Comparison of ENCODE assay signal across 8 cellular contexts in genomic region chr20:47357296-47358051, GRCh38. TPM values are rescaled to one million over a fixed set of nuclear protein-coding genes. Genes with fewer than 3 reads are reported as not detected.
DNase-seq lines count a peak whose midpoint lies in the region; ATAC-seq lines count a peak whose summit lies in the region.

No MANE protein-coding gene starts in this region.

- ATAC-seq in GM18867 (IDR thresholded peaks at IDR 0.05; ENCODE audit: unreplicated experiment) (peak; percentile 48), HG03159 (IDR thresholded peaks at IDR 0.05; ENCODE audit: unreplicated experiment) (peak; percentile 41)

- peak overlapping the region; percentile 23 for H3K4me3 ChIP-seq in effector memory CD4-positive, alpha-beta T cell (ENCODE audit: insufficient read depth, low read depth, low read length, poor library complexity, severe bottlenecking)

- peaks cover 1% of the 10 kb centered on the region for H3K27me3 Mint-ChIP-seq in activated CD4-positive, alpha-beta memory T cell treated with anti-CD3 and anti-CD28 coated beads, Interleukin-2, amount 10 ng/mL, durations not matched to agents 7 days and 5 days

- H3K4me3 Mint-ChIP-seq in activated CD4-positive, alpha-beta memory T cell treated with anti-CD3 and anti-CD28 coated beads, Interleukin-2, amount 10 ng/mL, durations not matched to agents 7 days and 5 days, result peak overlapping the region; percentile 81

- no peaks in the 10 kb centered on the region for H3K9me3 Mint-ChIP-seq in activated CD4-positive, alpha-beta memory T cell treated with anti-CD3 and anti-CD28 coated beads, Interleukin-2, amount 10 ng/mL, durations not matched to agents 7 days and 5 days

- POLR2A ChIA-PET in activated CD4-positive, alpha-beta memory T cell treated with anti-CD3 and anti-CD28 coated beads, Interleukin-2, amount 10 ng/mL, durations not matched to agents 7 days and 5 days (lab: Charles Lee), result interaction anchor here (1.0 to 7.0 kb wide), 17 partner anchors 8 to 1688 kb away, joined by 3 to 53 read pairs (median 6); partner anchors contain the start of genes CSE1L and NCOA3

- H3K36me3 Mint-ChIP-seq in activated CD4-positive, alpha-beta memory T cell treated with anti-CD3 and anti-CD28 coated beads, Interleukin-2, amount 10 ng/mL, durations not matched to agents 7 days and 5 days (ENCODE audit: low read depth), result peaks cover 12% of the 10 kb centered on the region

- no peaks in the 10 kb centered on the region for H3K27me3 ChIP-seq in effector memory CD4-positive, alpha-beta T cell (replicated peaks; ENCODE audit: control insufficient read depth, insufficient read depth, low read length, poor library complexity, severe bottlenecking)

- peaks cover 25% of the 10 kb centered on the region for H3K4me1 Mint-ChIP-seq in activated CD4-positive, alpha-beta memory T cell treated with anti-CD3 and anti-CD28 coated beads, Interleukin-2, amount 10 ng/mL, durations not matched to agents 7 days and 5 days

- H3K27ac ChIP-seq in effector memory CD4-positive, alpha-beta T cell (ENCODE audit: insufficient read depth, low read length, poor library complexity, severe bottlenecking), result peak overlapping the region; percentile 84

- DNase-seq in A172 (ENCODE audit: low spot score), result peak; percentile 76
- DNase-seq in NCI-H524 (lab: John Stamatoyannopoulos, UW), result peak; percentile 85 to 89
- peak; percentile 65 for DNase-seq in activated CD4-positive, alpha-beta memory T cell treated with anti-CD3 and anti-CD28 coated beads, Interleukin-2, amount 10 ng/mL, durations not matched to agents 7 days and 5 days
- DNase-seq in effector memory CD4-positive, alpha-beta T cell, result peak; percentile 29 to 44 (median 44)
- peak; percentile 93 for DNase-seq in mesenteric fat pad (ENCODE audit: low spot score)
- peak; percentile 26 for DNase-seq in stimulated activated CD8-positive, alpha-beta memory T cell treated with anti-CD3 and anti-CD28 coated beads, Interleukin-12 subunit alpha, Interleukin-12 subunit beta, amount 100 ng/mL, for 4 hours (ENCODE audit: low read depth)

- H3K27ac Mint-ChIP-seq in activated CD4-positive, alpha-beta memory T cell treated with anti-CD3 and anti-CD28 coated beads, Interleukin-2, amount 10 ng/mL, durations not matched to agents 7 days and 5 days, result peak overlapping the region; percentile 94

- peaks cover 41% of the 10 kb centered on the region for H3K4me1 ChIP-seq in effector memory CD4-positive, alpha-beta T cell (ENCODE audit: control insufficient read depth, insufficient read depth, low read length, poor library complexity, severe bottlenecking)

- H3K9me3 ChIP-seq in effector memory CD4-positive, alpha-beta T cell (ENCODE audit: control insufficient read depth, low read length), result no peaks in the 10 kb centered on the region

- CTCF ChIA-PET in activated CD4-positive, alpha-beta memory T cell treated with anti-CD3 and anti-CD28 coated beads, Interleukin-2, amount 10 ng/mL, durations not matched to agents 7 days and 5 days (lab: Charles Lee), result interaction anchor here (0.5 to 7.0 kb wide), 8 partner anchors 23 to 307 kb away, joined by 3 to 59 read pairs (median 6); partner anchors contain the start of gene NCOA3

- no peaks in the 10 kb centered on the region for H3K36me3 ChIP-seq in effector memory CD4-positive, alpha-beta T cell (ENCODE audit: control insufficient read depth, insufficient read depth, low read length)

RNA-seq across cellular contexts. Expression of gene ZMYND8, which starts 1.0 kb away (rescaled TPM):
- total RNA-seq in A172 (2014; rRNA removed; shearing (Covaris generic)), result 19.6 and 22.1 TPM in 2 replicates
- 10 to 100 TPM; 37.8 to 44.2 TPM for total RNA-seq in activated CD4-positive, alpha-beta memory T cell treated with anti-CD3 and anti-CD28 coated beads, Interleukin-2, amount 10 ng/mL, durations not matched to agents 7 days and 5 days
- 23.1 TPM for total RNA-seq in mesenteric fat pad

Comparison
In these comparisons a context has a peak if more than half of its experiments do, and no peak if none do; other contexts are left out.
1. Peak in every context shown above with its lines: DNase-seq, ATAC-seq, H3K4me3 ChIP-seq and H3K27ac ChIP-seq.
2. DNase-seq: peak in every context shown above with its lines; median percentile 93 in mesenteric fat pad; 87 in NCI-H524; 76 in A172; 65 in activated CD4-positive, alpha-beta memory T cell treated with anti-CD3 and anti-CD28 coated beads, Interleukin-2, amount 10 ng/mL, durations not matched to agents 7 days and 5 days; 44 in effector memory CD4-positive, alpha-beta T cell; 26 in stimulated activated CD8-positive, alpha-beta memory T cell treated with anti-CD3 and anti-CD28 coated beads, Interleukin-12 subunit alpha, Interleukin-12 subunit beta, amount 100 ng/mL, for 4 hours.